In genomic region chr16:58684354-58685083, GRCh38 we compare ENCODE assay signal across 1 cellular context.
TF ChIP-seq lines count a peak whose summit lies in the region.

Gene SLC38A7, minus strand, starts transcription at chr16:58684770. Its CDS starts 4,644 bp downstream, at chr16:58680126.

TF ChIP-seq in K562, 482 proteins besides CTCF, POLR2A, EP300 and RAD21 (continued from another document and continues in another):
- no peak for TF ChIP-seq RNF219 (CRISPR knock-in tag; IDR thresholded peaks at IDR 0.05)
- TF ChIP-seq HNRNPL (IDR thresholded peaks at IDR 0.05; ENCODE audit: low read depth, low read length) = no peak
- no peak for TF ChIP-seq TGIF2 (CRISPR knock-in tag; IDR thresholded peaks at IDR 0.05)
- no peak for TF ChIP-seq IRF9 (tag; IDR thresholded peaks at IDR 0.05)
- TF ChIP-seq ZSCAN32 (CRISPR knock-in tag; IDR thresholded peaks at IDR 0.05) = no peak
- TF ChIP-seq FOS (IDR thresholded peaks at IDR 0.05; ENCODE audit: extremely low read depth, insufficient read length) = peak; percentile 49
- TF ChIP-seq ELK3 (CRISPR knock-in tag; IDR thresholded peaks at IDR 0.05) = no peak
- TF ChIP-seq ZNF589 (CRISPR knock-in tag; IDR thresholded peaks at IDR 0.05; ENCODE audit: low read depth) = no peak
- no peak for TF ChIP-seq NCOA2 (IDR thresholded peaks at IDR 0.05; ENCODE audit: partially characterized antibody in 2 of 2)
- TF ChIP-seq CREB3L1 (IDR thresholded peaks at IDR 0.05; ENCODE audit: borderline replicate concordance, low read depth) = peak; percentile 77; the same call in 1 of the 2 replicates
- TF ChIP-seq MTA1 (IDR thresholded peaks at IDR 0.05; ENCODE audit: borderline replicate concordance) = no peak
- no peak for TF ChIP-seq ZNF398 (CRISPR knock-in tag; IDR thresholded peaks at IDR 0.05)
- TF ChIP-seq ZBTB34 (CRISPR knock-in tag; IDR thresholded peaks at IDR 0.05) = no peak
- TF ChIP-seq MAX (CRISPR knock-in tag; IDR thresholded peaks at IDR 0.05) = no peak
- TF ChIP-seq SAFB2 (IDR thresholded peaks at IDR 0.05; ENCODE audit: borderline replicate concordance, low read depth, low read length, severe bottlenecking) = no peak
- TF ChIP-seq NFXL1 (CRISPR knock-in tag; IDR thresholded peaks at IDR 0.05) = no peak
- TF ChIP-seq ZNF316 (IDR thresholded peaks at IDR 0.05) = no peak
- 0 out of 2 replicates have a peak, but pooled peaks have one; percentile 27 for TF ChIP-seq GMEB1 (CRISPR knock-in tag; IDR thresholded peaks at IDR 0.05)
- TF ChIP-seq RREB1 (CRISPR knock-in tag; IDR thresholded peaks at IDR 0.05) = no peak
- TF ChIP-seq ATF2 (CRISPR knock-in tag; IDR thresholded peaks at IDR 0.05) = no peak
- no peak for TF ChIP-seq YBX1 (IDR thresholded peaks at IDR 0.05)
- TF ChIP-seq ZNF584 (CRISPR knock-in tag; IDR thresholded peaks at IDR 0.05; ENCODE audit: low read depth) = no peak
- no peak for TF ChIP-seq ZNF75A (CRISPR knock-in tag; IDR thresholded peaks at IDR 0.05)
- TF ChIP-seq DPF2 (IDR thresholded peaks at IDR 0.05) = no peak
- no peak for TF ChIP-seq E2F8 (IDR thresholded peaks at IDR 0.05; ENCODE audit: low read depth, partially characterized antibody)
- no peak for TF ChIP-seq ARID3B (CRISPR knock-in tag; IDR thresholded peaks at IDR 0.05; ENCODE audit: borderline replicate concordance)
- TF ChIP-seq CBFA2T2 (conservative IDR thresholded peaks at IDR 0.05) = peak; percentile 96
- no peak for TF ChIP-seq NCOA4 (IDR thresholded peaks at IDR 0.05; ENCODE audit: partially characterized antibody)
- TF ChIP-seq RBBP5 (IDR thresholded peaks at IDR 0.05; ENCODE audit: borderline replicate concordance, insufficient read depth, low read length, poor library complexity, severe bottlenecking) = no peak
- TF ChIP-seq SETDB1 (IDR thresholded peaks at IDR 0.05; ENCODE audit: low read length) = no peak
- no peak for TF ChIP-seq ZNF12 (CRISPR knock-in tag; IDR thresholded peaks at IDR 0.05)
- peak; percentile 57 for TF ChIP-seq HMGN3 (IDR thresholded peaks at IDR 0.05; ENCODE audit: borderline replicate concordance, extremely low read depth, insufficient read length, low read depth, low read length)
- no peak for TF ChIP-seq ZNF764 (CRISPR knock-in tag; IDR thresholded peaks at IDR 0.05; ENCODE audit: low read depth)
